Comparison of ENCODE assay signal across 26 cellular contexts in genomic region chr12:97426485-97427116, GRCh38. TPM values are rescaled to one million over a fixed set of nuclear protein-coding genes. Genes with fewer than 3 reads are reported as not detected.
A peak's percentile ranks its signal among the peaks of the same experiment; 100 is the strongest.
DNase-seq lines count a peak whose midpoint lies in the region; ATAC-seq and TF ChIP-seq lines count a peak whose summit lies in the region.
"Had no signal": no experiment of that assay in that cellular context is flagged by ENCODE, and none has a peak within 500 bp of the region (broad histone marks: within the 10 kb centered on the region; RNA-seq: fewer than 3 reads in every experiment).

No MANE protein-coding gene starts in this region.

- H3K4me1 ChIP-seq in mesendoderm (ENCODE audit: control insufficient read depth, low read depth, low read length) (peaks cover 19% of the 10 kb centered on the region), esophagus muscularis mucosa (no peaks in the 10 kb centered on the region)
- H3K4me1 ChIP-seq in CD8-positive, alpha-beta memory T cell (ENCODE audit: insufficient read depth, low read length), result no peaks in the 10 kb centered on the region
- H3K4me1 ChIP-seq: ascending aorta, BE2C had no signal

- H3K4me3 ChIP-seq in LNCaP clone FGC (ENCODE audit: low read depth, low read length) (no peak overlapping the region), mesendoderm (ENCODE audit: low read length) (no peak overlapping the region), esophagus muscularis mucosa (no peak overlapping the region)
- no peak overlapping the region for H3K4me3 ChIP-seq in CD8-positive, alpha-beta memory T cell (ENCODE audit: low read length)
- H3K4me3 ChIP-seq: ascending aorta had no signal

- no peak overlapping the region for H3K9ac ChIP-seq in mesendoderm (ENCODE audit: low read length)
- H3K9ac ChIP-seq: KMS-11 had no signal

- no peak overlapping the region for H4K5ac ChIP-seq in mesendoderm (ENCODE audit: low read length)

- H3K4me3 Mint-ChIP-seq in CD8-positive, alpha-beta memory T cell, result no peak overlapping the region
- H3K4me3 Mint-ChIP-seq: activated CD8-positive, alpha-beta T cell treated with anti-CD3 and anti-CD28 coated beads, Interleukin-2, amount 10 ng/mL, durations not matched to agents 7 days and 5 days; activated naive CD8-positive, alpha-beta T cell treated with anti-CD3 and anti-CD28 coated beads for 36 hours; central memory CD8-positive, alpha-beta T cell; naive thymus-derived CD4-positive, alpha-beta T cell; stimulated activated naive CD8-positive, alpha-beta T cell treated with anti-CD3 and anti-CD28 coated beads, Interleukin-15, amount 100 ng/mL, for 72 hours had no signal

- peak; percentile 82 for ATAC-seq in left ventricle myocardium superior
- ATAC-seq: activated CD8-positive, alpha-beta T cell treated with anti-CD3 and anti-CD28 coated beads, Interleukin-2, amount 10 ng/mL, durations not matched to agents 7 days and 5 days; left colon; naive thymus-derived CD4-positive, alpha-beta T cell; PC-3; stimulated activated naive CD8-positive, alpha-beta T cell treated with anti-CD3 and anti-CD28 coated beads, Interleukin-15, amount 100 ng/mL, for 72 hours had no signal

- no peaks in the 10 kb centered on the region for H3K36me3 ChIP-seq in mesendoderm (ENCODE audit: control insufficient read depth, insufficient read depth, low read length)
- no peaks in the 10 kb centered on the region for H3K36me3 ChIP-seq in CD8-positive, alpha-beta memory T cell (ENCODE audit: insufficient read depth, low read length)
- no peaks in the 10 kb centered on the region for H3K36me3 ChIP-seq in esophagus muscularis mucosa
- H3K36me3 ChIP-seq: ascending aorta, BE2C had no signal

- peak overlapping the region; percentile 18 for H3K56ac ChIP-seq in mesendoderm (ENCODE audit: low read length)

- H3K4me2 ChIP-seq in mesendoderm (ENCODE audit: low read length), result no peak overlapping the region
- H3K4me2 ChIP-seq: KMS-11 had no signal

- no peaks in the 10 kb centered on the region for H3K36me3 Mint-ChIP-seq in CD8-positive, alpha-beta memory T cell
- H3K36me3 Mint-ChIP-seq: activated naive CD8-positive, alpha-beta T cell treated with anti-CD3 and anti-CD28 coated beads for 36 hours; naive thymus-derived CD4-positive, alpha-beta T cell had no signal

- peaks cover 0 to 5% of the 10 kb centered on the region in 2 donors for H3K27me3 Mint-ChIP-seq in CD8-positive, alpha-beta memory T cell

- no peaks in the 10 kb centered on the region for H3K79me1 ChIP-seq in mesendoderm (ENCODE audit: low read length)

- no peak overlapping the region for H3K23ac ChIP-seq in mesendoderm (ENCODE audit: low read length)

- no peaks in the 10 kb centered on the region for H3K4me1 Mint-ChIP-seq in CD8-positive, alpha-beta memory T cell
- H3K4me1 Mint-ChIP-seq: activated naive CD8-positive, alpha-beta T cell treated with anti-CD3 and anti-CD28 coated beads for 36 hours; central memory CD8-positive, alpha-beta T cell; naive thymus-derived CD4-positive, alpha-beta T cell; stimulated activated naive CD8-positive, alpha-beta T cell treated with anti-CD3 and anti-CD28 coated beads, Interleukin-15, amount 100 ng/mL, for 72 hours had no signal

- WGBS in mesendoderm (ENCODE audit: extremely low coverage, insufficient coverage, low lambda C conversion rate), result no CpG with 5 or more reads among the region's 2 CpGs
- WGBS in esophagus muscularis mucosa, result 77% methylated on average over 2 of the region's 2 CpGs

- no peak overlapping the region for H3K27ac ChIP-seq in mesendoderm (ENCODE audit: low read depth, low read length)
- no peak overlapping the region for H3K27ac ChIP-seq in CD8-positive, alpha-beta memory T cell (ENCODE audit: low read depth, low read length)
- H3K27ac ChIP-seq in esophagus muscularis mucosa (replicated peaks in 1 of 4), result no peak overlapping the region
- H3K27ac ChIP-seq: ascending aorta, KMS-11 had no signal

- DNase-seq in ELF-1 (ENCODE audit: low read depth, low spot score) (peak; percentile 3), LNCaP clone FGC (ENCODE audit: low read depth) (peak; percentile 13), left ventricle myocardium superior (no peak), mesendoderm (peak; percentile 48), NCI-H1105 (lab: John Stamatoyannopoulos, UW) (no peak), esophagus muscularis mucosa (ENCODE audit: extremely low spot score) (no peak)
- DNase-seq in CD8-positive, alpha-beta memory T cell, result no peak
- DNase-seq: activated CD8-positive, alpha-beta T cell treated with anti-CD3 and anti-CD28 coated beads, Interleukin-2, amount 10 ng/mL, durations not matched to agents 7 days and 5 days; activated effector memory CD4-positive, alpha-beta T cell treated with anti-CD3 and anti-CD28 coated beads, Interleukin-2, amount 50 U/mL, for 16 hours; activated naive CD8-positive, alpha-beta T cell treated with anti-CD3 and anti-CD28 coated beads for 36 hours; activated T-cell treated with anti-CD3 and anti-CD28 coated beads for 4 hours; BE2C; dermis blood vessel endothelial cell; H7; left colon; midbrain; naive thymus-derived CD4-positive, alpha-beta T cell; NCI-H510A; PC-3; small intestine; stimulated activated naive CD8-positive, alpha-beta T cell treated with anti-CD3 and anti-CD28 coated beads, Interleukin-15, amount 100 ng/mL, for 72 hours had no signal

- peaks cover 0 to 2% (median 0%) of the 10 kb centered on the region in 5 donors for H3K9me3 Mint-ChIP-seq in CD8-positive, alpha-beta memory T cell
- H3K9me3 Mint-ChIP-seq: stimulated activated naive CD8-positive, alpha-beta T cell treated with anti-CD3 and anti-CD28 coated beads, Interleukin-15, amount 100 ng/mL, for 72 hours had no signal

- peak overlapping the region; percentile 31 for H3K4ac ChIP-seq in mesendoderm (ENCODE audit: low read depth, low read length)

- H3K27me3 ChIP-seq in mesendoderm (ENCODE audit: insufficient read depth, low read length, poor library complexity), result no peaks in the 10 kb centered on the region
- H3K27me3 ChIP-seq in CD8-positive, alpha-beta memory T cell (ENCODE audit: insufficient read depth, low read length, poor library complexity, severe bottlenecking), result no peaks in the 10 kb centered on the region
- no peaks in the 10 kb centered on the region for H3K27me3 ChIP-seq in esophagus muscularis mucosa
- H3K27me3 ChIP-seq: ascending aorta, BE2C had no signal

- intact Hi-C loops in left ventricle myocardium superior (cut with micrococcal nuclease) (no loop called here), esophagus muscularis mucosa (cut with DNase I) (no loop called here)

- CTCF ChIA-PET in CD8-positive, alpha-beta memory T cell (lab: Charles Lee), result no interaction called here

- H2BK5ac ChIP-seq in mesendoderm (ENCODE audit: low read length), result no peak overlapping the region

- TF ChIP-seq EP300 in esophagus muscularis mucosa (IDR thresholded peaks at IDR 0.05), result no peak

- POLR2A ChIA-PET in CD8-positive, alpha-beta memory T cell (lab: Charles Lee), result no interaction called here

- no peaks in the 10 kb centered on the region for H3K79me2 ChIP-seq in mesendoderm (ENCODE audit: control insufficient read depth, insufficient read depth, low read length)

- no peak overlapping the region for H3K27ac Mint-ChIP-seq in CD8-positive, alpha-beta memory T cell
- H3K27ac Mint-ChIP-seq: activated CD8-positive, alpha-beta T cell treated with anti-CD3 and anti-CD28 coated beads, Interleukin-2, amount 10 ng/mL, durations not matched to agents 7 days and 5 days; activated naive CD8-positive, alpha-beta T cell treated with anti-CD3 and anti-CD28 coated beads for 36 hours; naive thymus-derived CD4-positive, alpha-beta T cell; stimulated activated naive CD8-positive, alpha-beta T cell treated with anti-CD3 and anti-CD28 coated beads, Interleukin-15, amount 100 ng/mL, for 72 hours had no signal

- H2BK120ac ChIP-seq in mesendoderm (ENCODE audit: low read depth, low read length), result peak overlapping the region; percentile 95

- no peak for TF ChIP-seq POLR2A in esophagus muscularis mucosa (IDR thresholded peaks at IDR 0.05; ENCODE audit: low read depth)

- H2BK15ac ChIP-seq in mesendoderm (replicated peaks; ENCODE audit: low read depth), result peak overlapping the region; percentile 78

- no peak overlapping the region for H2AK5ac ChIP-seq in mesendoderm (ENCODE audit: low read length)

- TF ChIP-seq CTCF in LNCaP clone FGC (IDR thresholded peaks at IDR 0.05; ENCODE audit: control insufficient read depth, extremely low read depth, insufficient read depth), result no peak
- TF ChIP-seq CTCF in esophagus muscularis mucosa (IDR thresholded peaks at IDR 0.05), result no peak

- H3K9me3 ChIP-seq in CD8-positive, alpha-beta memory T cell (ENCODE audit: low read length), result no peaks in the 10 kb centered on the region
- H3K9me3 ChIP-seq in esophagus muscularis mucosa, result no peaks in the 10 kb centered on the region
- H3K9me3 ChIP-seq: ascending aorta, BE2C had no signal

- H4K8ac ChIP-seq in mesendoderm (ENCODE audit: low read depth, low read length), result no peak overlapping the region

- H3K18ac ChIP-seq in mesendoderm (ENCODE audit: low read length), result peak overlapping the region; percentile 97

RNA-seq across cellular contexts. Expression of gene RMST, which starts 36.0 kb away (rescaled TPM):
- total RNA-seq in left ventricle myocardium superior, result 1.2 TPM
- polyA plus RNA-seq in mesendoderm (2013, experiment 1 of 2), result 4.6 TPM
- 5.7 TPM for polyA plus RNA-seq in mesendoderm (2013, experiment 2 of 2)
- total RNA-seq in CD8-positive, alpha-beta memory T cell, result not detected
- polyA plus RNA-seq in CD8-positive, alpha-beta memory T cell, result not detected
- total RNA-seq in esophagus muscularis mucosa, result 10 to 100 TPM in 1 of 4 donors, 1 to 10 TPM in 3; 4.8 to 24.9 (median 5.4) TPM
- total RNA-seq: activated CD8-positive, alpha-beta T cell treated with anti-CD3 and anti-CD28 coated beads, Interleukin-2, amount 10 ng/mL, durations not matched to agents 7 days and 5 days; activated naive CD8-positive, alpha-beta T cell treated with anti-CD3 and anti-CD28 coated beads for 36 hours; dermis blood vessel endothelial cell; naive thymus-derived CD4-positive, alpha-beta T cell; osteoblast; PC-3; T-helper 2 cell treated with Interferon-gamma antibody and Interleukin-4, amounts not matched to agents 100 ng/mL and 5 ng/mL, for 36 hours had no signal
- polyA plus RNA-seq: naive thymus-derived CD4-positive, alpha-beta T cell; small intestine had no signal

Comparison
In these comparisons a context has a peak if more than half of its experiments do, and no peak if none do; other contexts are left out.
1. DNase-seq: peak in ELF-1 (single experiment), LNCaP clone FGC (single experiment) and mesendoderm (single experiment); none in left ventricle myocardium superior (single experiment), CD8-positive, alpha-beta memory T cell (0 of 5), NCI-H1105 (single experiment) and esophagus muscularis mucosa (single experiment).